Comparison of ENCODE assay signal across 1 cellular context in genomic region chr2:189783927-189784867, GRCh38.
A peak's percentile ranks its signal among the peaks of the same experiment; 100 is the strongest.
TF ChIP-seq lines count a peak whose summit lies in the region.

TSS of gene ORMDL1 (minus strand) at chr2:189784339. CDS start at chr2:189782595, 1,744 bp downstream.
TSS of gene PMS1 (plus strand) at chr2:189784450. CDS start at chr2:189791810, 7,360 bp downstream.

TF ChIP-seq in HepG2, 621 proteins besides CTCF, POLR2A, EP300 and RAD21 (continued from another document and continues in another):
- TF ChIP-seq ZNF331 (CRISPR knock-in tag; IDR thresholded peaks at IDR 0.05), result peak; percentile 59; the same call in 1 of the 2 replicates
- peak; percentile 93 for TF ChIP-seq MEF2D (CRISPR knock-in tag; IDR thresholded peaks at IDR 0.05)
- TF ChIP-seq RBFOX2 (IDR thresholded peaks at IDR 0.05; ENCODE audit: low read depth, low read length), result peak; percentile 99
- TF ChIP-seq MEIS2 (CRISPR knock-in tag; IDR thresholded peaks at IDR 0.05), result peak; percentile 76; the same call in 1 of the 2 replicates
- TF ChIP-seq E2F2 (CRISPR knock-in tag; IDR thresholded peaks at IDR 0.05; ENCODE audit: borderline replicate concordance), result peak; percentile 85; the same call in 1 of the 2 replicates
- peak; percentile 77 for TF ChIP-seq ZNF770 (CRISPR knock-in tag; IDR thresholded peaks at IDR 0.05)
- TF ChIP-seq REST (IDR thresholded peaks at IDR 0.05; ENCODE audit: borderline replicate concordance in 1 of 2, low read depth in 1 of 2, low read length in 2 of 2), result peak in 1 of 2 experiments; percentile 11; a peak in 1 of 4 replicates
- TF ChIP-seq ZNF136 (CRISPR knock-in tag; IDR thresholded peaks at IDR 0.05; ENCODE audit: low read depth), result peak; percentile 94
- TF ChIP-seq ZUFSP (CRISPR knock-in tag; IDR thresholded peaks at IDR 0.05; ENCODE audit: borderline replicate concordance), result no peak
- no peak for TF ChIP-seq ZNF549 (CRISPR knock-in tag; IDR thresholded peaks at IDR 0.05)
- peak; percentile 97 for TF ChIP-seq PRDM10 (CRISPR knock-in tag; IDR thresholded peaks at IDR 0.05; ENCODE audit: low read depth)
- peak; percentile 10; the same call in 1 of the 2 replicates for TF ChIP-seq SIX4 (CRISPR knock-in tag; IDR thresholded peaks at IDR 0.05)
- peak; percentile 57; the same call in 1 of the 2 replicates for TF ChIP-seq GTF3A (CRISPR knock-in tag; conservative IDR thresholded peaks at IDR 0.05)
- TF ChIP-seq NFIB (CRISPR knock-in tag; IDR thresholded peaks at IDR 0.05; ENCODE audit: borderline replicate concordance), result no peak; the same call in 1 of the 2 replicates
- TF ChIP-seq ARNT (IDR thresholded peaks at IDR 0.05), result no peak
- TF ChIP-seq RBM22 (optimal IDR thresholded peaks at IDR 0.05; ENCODE audit: low read length), result peak; percentile 30
- TF ChIP-seq ARID4A (CRISPR knock-in tag; IDR thresholded peaks at IDR 0.05; ENCODE audit: borderline replicate concordance), result peak; percentile 98
- TF ChIP-seq TFDP1 (CRISPR knock-in tag; IDR thresholded peaks at IDR 0.05; ENCODE audit: borderline replicate concordance), result peak; percentile 94
- TF ChIP-seq RARG (CRISPR knock-in tag; IDR thresholded peaks at IDR 0.05; ENCODE audit: low read depth), result peak; percentile 94
- peak; percentile 96 for TF ChIP-seq KDM3A (CRISPR knock-in tag; IDR thresholded peaks at IDR 0.05; ENCODE audit: low read depth)
- peak; percentile 51; the same call in 1 of the 2 replicates for TF ChIP-seq ZNF281 (CRISPR knock-in tag; IDR thresholded peaks at IDR 0.05; ENCODE audit: borderline replicate concordance)
- TF ChIP-seq NFKBIZ (CRISPR knock-in tag; IDR thresholded peaks at IDR 0.05), result 0 out of 2 replicates have a peak, but pooled peaks have one; percentile 56
- peak; percentile 98; the same call in 1 of the 2 replicates for TF ChIP-seq STAT6 (CRISPR knock-in tag; IDR thresholded peaks at IDR 0.05; ENCODE audit: borderline replicate concordance)
